ENCODE assay signal across 1 cellular context in the genomic region with DNA sequence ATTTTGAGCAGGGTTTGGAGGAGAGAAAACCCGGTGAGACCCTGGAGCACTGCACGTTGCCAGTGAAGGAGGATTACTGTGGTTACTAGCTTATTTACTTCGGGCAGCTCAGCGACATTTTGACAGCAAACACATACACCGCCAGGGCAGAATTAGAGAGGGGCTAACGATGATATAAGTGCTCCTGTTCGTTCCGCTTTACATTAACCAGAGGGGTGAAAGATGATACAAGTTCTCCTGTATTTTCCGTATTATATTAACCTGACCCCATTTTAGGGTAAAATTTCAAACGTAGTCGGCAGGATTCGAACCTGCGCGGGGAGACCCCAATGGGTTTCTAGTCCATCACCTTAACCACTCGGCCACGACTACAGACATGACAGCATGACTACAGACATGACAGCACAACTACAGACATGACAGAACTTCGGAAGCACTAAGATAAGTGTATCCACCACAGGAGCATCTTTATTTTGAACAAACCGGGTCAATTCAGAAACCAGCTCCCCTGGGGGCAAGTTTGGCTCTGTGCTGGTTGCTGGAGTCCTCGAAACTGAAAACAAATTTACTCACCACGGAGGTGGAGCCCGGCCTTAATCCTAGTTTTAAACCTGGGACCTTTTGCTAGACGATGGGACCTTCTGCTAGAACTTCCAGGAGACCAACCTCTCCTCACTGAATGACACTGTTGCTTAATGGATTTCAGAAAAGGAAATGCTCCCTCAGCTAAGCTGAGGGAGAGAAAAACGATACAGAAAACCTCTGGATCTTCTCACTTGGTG.
TF ChIP-seq lines count a peak whose summit lies in the region.

No MANE protein-coding gene starts in this region.

TF ChIP-seq in HepG2, 621 proteins besides CTCF, POLR2A, EP300 and RAD21 (continued from another document and continues in another):
- TF ChIP-seq ZFX (CRISPR knock-in tag; IDR thresholded peaks at IDR 0.05; ENCODE audit: low read depth) (peak; percentile 53; the same call in 1 of the 2 replicates), KLF6 (CRISPR knock-in tag; IDR thresholded peaks at IDR 0.05) (0 out of 2 replicates have a peak, but pooled peaks have one; percentile 23), PHF20 (CRISPR knock-in tag; IDR thresholded peaks at IDR 0.05) (no peak), MIXL1 (CRISPR knock-in tag; IDR thresholded peaks at IDR 0.05) (0 out of 2 replicates have a peak, but pooled peaks have one; percentile 24), MTF2 (CRISPR knock-in tag; IDR thresholded peaks at IDR 0.05; ENCODE audit: borderline replicate concordance) (no peak), MED1 (CRISPR knock-in tag; IDR thresholded peaks at IDR 0.05) (peak; percentile 66), TEAD3 (CRISPR knock-in tag; optimal IDR thresholded peaks at IDR 0.05; ENCODE audit: borderline replicate concordance) (peak; percentile 45), FOSL2 (CRISPR knock-in tag; IDR thresholded peaks at IDR 0.05) (peak; percentile 46; the same call in 1 of the 2 replicates), ZNF264 (CRISPR knock-in tag; IDR thresholded peaks at IDR 0.05) (peak; percentile 83; the same call in 1 of the 2 replicates), ZNF652 (CRISPR knock-in tag; IDR thresholded peaks at IDR 0.05; ENCODE audit: borderline replicate concordance, low read depth) (no peak), REPIN1 (CRISPR knock-in tag; IDR thresholded peaks at IDR 0.05; ENCODE audit: borderline replicate concordance, low read depth) (peak; percentile 81; the same call in 1 of the 2 replicates), GTF3A (CRISPR knock-in tag; conservative IDR thresholded peaks at IDR 0.05) (no peak), ZFY (CRISPR knock-in tag; IDR thresholded peaks at IDR 0.05) (peak; percentile 25; the same call in 1 of the 2 replicates), ZNF605 (CRISPR knock-in tag; IDR thresholded peaks at IDR 0.05) (peak; percentile 68; the same call in 1 of the 2 replicates), ZNF430 (CRISPR knock-in tag; IDR thresholded peaks at IDR 0.05) (0 out of 2 replicates have a peak, but pooled peaks have one; percentile 68), KLF16 (CRISPR knock-in tag; IDR thresholded peaks at IDR 0.05) (no peak; a peak in 1 of 4 replicates), MAF1 (CRISPR knock-in tag; IDR thresholded peaks at IDR 0.05; ENCODE audit: borderline replicate concordance) (peak; percentile 97), NFE2L1 (CRISPR knock-in tag; IDR thresholded peaks at IDR 0.05; ENCODE audit: borderline replicate concordance) (no peak), ETV5 (CRISPR knock-in tag; IDR thresholded peaks at IDR 0.05; ENCODE audit: borderline replicate concordance) (no peak), HHEX (CRISPR knock-in tag; IDR thresholded peaks at IDR 0.05) (no peak), ZKSCAN8 (CRISPR knock-in tag; IDR thresholded peaks at IDR 0.05; ENCODE audit: borderline replicate concordance) (0 out of 2 replicates have a peak, but pooled peaks have one; percentile 35), PPARG (CRISPR knock-in tag; conservative IDR thresholded peaks at IDR 0.05) (peak; percentile 32; the same call in 1 of the 2 replicates), STAT5B (CRISPR knock-in tag; IDR thresholded peaks at IDR 0.05) (no peak), RFX3 (CRISPR knock-in tag; IDR thresholded peaks at IDR 0.05) (no peak), SPEN (CRISPR knock-in tag; IDR thresholded peaks at IDR 0.05; ENCODE audit: low read depth) (0 out of 2 replicates have a peak, but pooled peaks have one; percentile 40), ZBTB38 (CRISPR knock-in tag; IDR thresholded peaks at IDR 0.05) (peak; percentile 49; the same call in 1 of the 2 replicates), KAT8 (CRISPR knock-in tag; IDR thresholded peaks at IDR 0.05) (peak; percentile 47; the same call in 1 of the 2 replicates), MBD4 (IDR thresholded peaks at IDR 0.05; ENCODE audit: borderline replicate concordance, low read length) (peak; percentile 67; the same call in 1 of the 2 replicates)
- TF ChIP-seq, protein P1, sequence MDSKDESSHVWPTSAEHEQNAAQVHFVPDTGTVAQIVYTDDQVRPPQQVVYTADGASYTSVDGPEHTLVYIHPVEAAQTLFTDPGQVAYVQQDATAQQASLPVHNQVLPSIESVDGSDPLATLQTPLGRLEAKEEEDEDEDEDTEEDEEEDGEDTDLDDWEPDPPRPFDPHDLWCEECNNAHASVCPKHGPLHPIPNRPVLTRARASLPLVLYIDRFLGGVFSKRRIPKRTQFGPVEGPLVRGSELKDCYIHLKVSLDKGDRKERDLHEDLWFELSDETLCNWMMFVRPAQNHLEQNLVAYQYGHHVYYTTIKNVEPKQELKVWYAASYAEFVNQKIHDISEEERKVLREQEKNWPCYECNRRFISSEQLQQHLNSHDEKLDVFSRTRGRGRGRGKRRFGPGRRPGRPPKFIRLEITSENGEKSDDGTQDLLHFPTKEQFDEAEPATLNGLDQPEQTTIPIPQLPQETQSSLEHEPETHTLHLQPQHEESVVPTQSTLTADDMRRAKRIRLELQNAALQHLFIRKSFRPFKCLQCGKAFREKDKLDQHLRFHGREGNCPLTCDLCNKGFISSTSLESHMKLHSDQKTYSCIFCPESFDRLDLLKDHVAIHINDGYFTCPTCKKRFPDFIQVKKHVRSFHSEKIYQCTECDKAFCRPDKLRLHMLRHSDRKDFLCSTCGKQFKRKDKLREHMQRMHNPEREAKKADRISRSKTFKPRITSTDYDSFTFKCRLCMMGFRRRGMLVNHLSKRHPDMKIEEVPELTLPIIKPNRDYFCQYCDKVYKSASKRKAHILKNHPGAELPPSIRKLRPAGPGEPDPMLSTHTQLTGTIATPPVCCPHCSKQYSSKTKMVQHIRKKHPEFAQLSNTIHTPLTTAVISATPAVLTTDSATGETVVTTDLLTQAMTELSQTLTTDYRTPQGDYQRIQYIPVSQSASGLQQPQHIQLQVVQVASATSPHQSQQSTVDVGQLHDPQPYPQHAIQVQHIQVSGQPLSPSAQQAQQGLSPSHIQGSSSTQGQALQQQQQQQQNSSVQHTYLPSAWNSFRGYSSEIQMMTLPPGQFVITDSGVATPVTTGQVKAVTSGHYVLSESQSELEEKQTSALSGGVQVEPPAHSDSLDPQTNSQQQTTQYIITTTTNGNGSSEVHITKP (CRISPR knock-in tag; IDR thresholded peaks at IDR 0.05; ENCODE audit: low read depth) = 0 out of 2 replicates have a peak, but pooled peaks have one; percentile 24
- TF ChIP-seq, protein P2, sequence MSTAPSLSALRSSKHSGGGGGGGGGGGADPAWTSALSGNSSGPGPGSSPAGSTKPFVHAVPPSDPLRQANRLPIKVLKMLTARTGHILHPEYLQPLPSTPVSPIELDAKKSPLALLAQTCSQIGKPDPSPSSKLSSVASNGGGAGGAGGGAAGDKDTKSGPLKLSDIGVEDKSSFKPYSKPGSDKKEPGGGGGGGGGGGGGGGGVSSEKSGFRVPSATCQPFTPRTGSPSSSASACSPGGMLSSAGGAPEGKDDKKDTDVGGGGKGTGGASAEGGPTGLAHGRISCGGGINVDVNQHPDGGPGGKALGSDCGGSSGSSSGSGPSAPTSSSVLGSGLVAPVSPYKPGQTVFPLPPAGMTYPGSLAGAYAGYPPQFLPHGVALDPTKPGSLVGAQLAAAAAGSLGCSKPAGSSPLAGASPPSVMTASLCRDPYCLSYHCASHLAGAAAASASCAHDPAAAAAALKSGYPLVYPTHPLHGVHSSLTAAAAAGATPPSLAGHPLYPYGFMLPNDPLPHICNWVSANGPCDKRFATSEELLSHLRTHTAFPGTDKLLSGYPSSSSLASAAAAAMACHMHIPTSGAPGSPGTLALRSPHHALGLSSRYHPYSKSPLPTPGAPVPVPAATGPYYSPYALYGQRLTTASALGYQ (CRISPR knock-in tag; IDR thresholded peaks at IDR 0.05) = peak; percentile 28; the same call in 1 of the 2 replicates
- TF ChIP-seq, protein P3, sequence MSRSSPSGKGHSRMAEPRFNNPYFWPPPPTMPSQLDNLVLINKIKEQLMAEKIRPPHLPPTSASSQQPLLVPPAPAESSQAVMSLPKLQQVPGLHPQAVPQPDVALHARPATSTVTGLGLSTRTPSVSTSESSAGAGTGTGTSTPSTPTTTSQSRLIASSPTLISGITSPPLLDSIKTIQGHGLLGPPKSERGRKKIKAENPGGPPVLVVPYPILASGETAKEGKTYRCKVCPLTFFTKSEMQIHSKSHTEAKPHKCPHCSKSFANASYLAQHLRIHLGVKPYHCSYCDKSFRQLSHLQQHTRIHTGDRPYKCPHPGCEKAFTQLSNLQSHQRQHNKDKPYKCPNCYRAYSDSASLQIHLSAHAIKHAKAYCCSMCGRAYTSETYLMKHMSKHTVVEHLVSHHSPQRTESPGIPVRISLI (CRISPR knock-in tag; IDR thresholded peaks at IDR 0.05; ENCODE audit: borderline replicate concordance) = peak; percentile 48; the same call in 1 of the 2 replicates
- TF ChIP-seq, protein P4, sequence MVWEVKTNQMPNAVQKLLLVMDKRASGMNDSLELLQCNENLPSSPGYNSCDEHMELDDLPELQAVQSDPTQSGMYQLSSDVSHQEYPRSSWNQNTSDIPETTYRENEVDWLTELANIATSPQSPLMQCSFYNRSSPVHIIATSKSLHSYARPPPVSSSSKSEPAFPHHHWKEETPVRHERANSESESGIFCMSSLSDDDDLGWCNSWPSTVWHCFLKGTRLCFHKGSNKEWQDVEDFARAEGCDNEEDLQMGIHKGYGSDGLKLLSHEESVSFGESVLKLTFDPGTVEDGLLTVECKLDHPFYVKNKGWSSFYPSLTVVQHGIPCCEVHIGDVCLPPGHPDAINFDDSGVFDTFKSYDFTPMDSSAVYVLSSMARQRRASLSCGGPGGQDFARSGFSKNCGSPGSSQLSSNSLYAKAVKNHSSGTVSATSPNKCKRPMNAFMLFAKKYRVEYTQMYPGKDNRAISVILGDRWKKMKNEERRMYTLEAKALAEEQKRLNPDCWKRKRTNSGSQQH (CRISPR knock-in tag; IDR thresholded peaks at IDR 0.05; ENCODE audit: low read depth) = 0 out of 2 replicates have a peak, but pooled peaks have one; percentile 77
- TF ChIP-seq, protein P5, sequence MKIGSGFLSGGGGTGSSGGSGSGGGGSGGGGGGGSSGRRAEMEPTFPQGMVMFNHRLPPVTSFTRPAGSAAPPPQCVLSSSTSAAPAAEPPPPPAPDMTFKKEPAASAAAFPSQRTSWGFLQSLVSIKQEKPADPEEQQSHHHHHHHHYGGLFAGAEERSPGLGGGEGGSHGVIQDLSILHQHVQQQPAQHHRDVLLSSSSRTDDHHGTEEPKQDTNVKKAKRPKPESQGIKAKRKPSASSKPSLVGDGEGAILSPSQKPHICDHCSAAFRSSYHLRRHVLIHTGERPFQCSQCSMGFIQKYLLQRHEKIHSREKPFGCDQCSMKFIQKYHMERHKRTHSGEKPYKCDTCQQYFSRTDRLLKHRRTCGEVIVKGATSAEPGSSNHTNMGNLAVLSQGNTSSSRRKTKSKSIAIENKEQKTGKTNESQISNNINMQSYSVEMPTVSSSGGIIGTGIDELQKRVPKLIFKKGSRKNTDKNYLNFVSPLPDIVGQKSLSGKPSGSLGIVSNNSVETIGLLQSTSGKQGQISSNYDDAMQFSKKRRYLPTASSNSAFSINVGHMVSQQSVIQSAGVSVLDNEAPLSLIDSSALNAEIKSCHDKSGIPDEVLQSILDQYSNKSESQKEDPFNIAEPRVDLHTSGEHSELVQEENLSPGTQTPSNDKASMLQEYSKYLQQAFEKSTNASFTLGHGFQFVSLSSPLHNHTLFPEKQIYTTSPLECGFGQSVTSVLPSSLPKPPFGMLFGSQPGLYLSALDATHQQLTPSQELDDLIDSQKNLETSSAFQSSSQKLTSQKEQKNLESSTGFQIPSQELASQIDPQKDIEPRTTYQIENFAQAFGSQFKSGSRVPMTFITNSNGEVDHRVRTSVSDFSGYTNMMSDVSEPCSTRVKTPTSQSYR (CRISPR knock-in tag; IDR thresholded peaks at IDR 0.05; ENCODE audit: borderline replicate concordance) = no peak
- TF ChIP-seq, protein P6, sequence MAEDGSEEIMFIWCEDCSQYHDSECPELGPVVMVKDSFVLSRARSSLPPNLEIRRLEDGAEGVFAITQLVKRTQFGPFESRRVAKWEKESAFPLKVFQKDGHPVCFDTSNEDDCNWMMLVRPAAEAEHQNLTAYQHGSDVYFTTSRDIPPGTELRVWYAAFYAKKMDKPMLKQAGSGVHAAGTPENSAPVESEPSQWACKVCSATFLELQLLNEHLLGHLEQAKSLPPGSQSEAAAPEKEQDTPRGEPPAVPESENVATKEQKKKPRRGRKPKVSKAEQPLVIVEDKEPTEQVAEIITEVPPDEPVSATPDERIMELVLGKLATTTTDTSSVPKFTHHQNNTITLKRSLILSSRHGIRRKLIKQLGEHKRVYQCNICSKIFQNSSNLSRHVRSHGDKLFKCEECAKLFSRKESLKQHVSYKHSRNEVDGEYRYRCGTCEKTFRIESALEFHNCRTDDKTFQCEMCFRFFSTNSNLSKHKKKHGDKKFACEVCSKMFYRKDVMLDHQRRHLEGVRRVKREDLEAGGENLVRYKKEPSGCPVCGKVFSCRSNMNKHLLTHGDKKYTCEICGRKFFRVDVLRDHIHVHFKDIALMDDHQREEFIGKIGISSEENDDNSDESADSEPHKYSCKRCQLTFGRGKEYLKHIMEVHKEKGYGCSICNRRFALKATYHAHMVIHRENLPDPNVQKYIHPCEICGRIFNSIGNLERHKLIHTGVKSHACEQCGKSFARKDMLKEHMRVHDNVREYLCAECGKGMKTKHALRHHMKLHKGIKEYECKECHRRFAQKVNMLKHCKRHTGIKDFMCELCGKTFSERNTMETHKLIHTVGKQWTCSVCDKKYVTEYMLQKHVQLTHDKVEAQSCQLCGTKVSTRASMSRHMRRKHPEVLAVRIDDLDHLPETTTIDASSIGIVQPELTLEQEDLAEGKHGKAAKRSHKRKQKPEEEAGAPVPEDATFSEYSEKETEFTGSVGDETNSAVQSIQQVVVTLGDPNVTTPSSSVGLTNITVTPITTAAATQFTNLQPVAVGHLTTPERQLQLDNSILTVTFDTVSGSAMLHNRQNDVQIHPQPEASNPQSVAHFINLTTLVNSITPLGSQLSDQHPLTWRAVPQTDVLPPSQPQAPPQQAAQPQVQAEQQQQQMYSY (CRISPR knock-in tag; IDR thresholded peaks at IDR 0.05) = 0 out of 2 replicates have a peak, but pooled peaks have one; percentile 45
- TF ChIP-seq, protein P7, sequence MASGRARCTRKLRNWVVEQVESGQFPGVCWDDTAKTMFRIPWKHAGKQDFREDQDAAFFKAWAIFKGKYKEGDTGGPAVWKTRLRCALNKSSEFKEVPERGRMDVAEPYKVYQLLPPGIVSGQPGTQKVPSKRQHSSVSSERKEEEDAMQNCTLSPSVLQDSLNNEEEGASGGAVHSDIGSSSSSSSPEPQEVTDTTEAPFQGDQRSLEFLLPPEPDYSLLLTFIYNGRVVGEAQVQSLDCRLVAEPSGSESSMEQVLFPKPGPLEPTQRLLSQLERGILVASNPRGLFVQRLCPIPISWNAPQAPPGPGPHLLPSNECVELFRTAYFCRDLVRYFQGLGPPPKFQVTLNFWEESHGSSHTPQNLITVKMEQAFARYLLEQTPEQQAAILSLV (CRISPR knock-in tag; IDR thresholded peaks at IDR 0.05; ENCODE audit: borderline replicate concordance) = peak; percentile 77; the same call in 1 of the 2 replicates
- TF ChIP-seq, protein P8, sequence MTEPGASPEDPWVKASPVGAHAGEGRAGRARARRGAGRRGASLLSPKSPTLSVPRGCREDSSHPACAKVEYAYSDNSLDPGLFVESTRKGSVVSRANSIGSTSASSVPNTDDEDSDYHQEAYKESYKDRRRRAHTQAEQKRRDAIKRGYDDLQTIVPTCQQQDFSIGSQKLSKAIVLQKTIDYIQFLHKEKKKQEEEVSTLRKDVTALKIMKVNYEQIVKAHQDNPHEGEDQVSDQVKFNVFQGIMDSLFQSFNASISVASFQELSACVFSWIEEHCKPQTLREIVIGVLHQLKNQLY (CRISPR knock-in tag; IDR thresholded peaks at IDR 0.05) = no peak
- TF ChIP-seq, protein P9, sequence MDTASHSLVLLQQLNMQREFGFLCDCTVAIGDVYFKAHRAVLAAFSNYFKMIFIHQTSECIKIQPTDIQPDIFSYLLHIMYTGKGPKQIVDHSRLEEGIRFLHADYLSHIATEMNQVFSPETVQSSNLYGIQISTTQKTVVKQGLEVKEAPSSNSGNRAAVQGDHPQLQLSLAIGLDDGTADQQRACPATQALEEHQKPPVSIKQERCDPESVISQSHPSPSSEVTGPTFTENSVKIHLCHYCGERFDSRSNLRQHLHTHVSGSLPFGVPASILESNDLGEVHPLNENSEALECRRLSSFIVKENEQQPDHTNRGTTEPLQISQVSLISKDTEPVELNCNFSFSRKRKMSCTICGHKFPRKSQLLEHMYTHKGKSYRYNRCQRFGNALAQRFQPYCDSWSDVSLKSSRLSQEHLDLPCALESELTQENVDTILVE (CRISPR knock-in tag; IDR thresholded peaks at IDR 0.05) = 0 out of 2 replicates have a peak, but pooled peaks have one; percentile 72
